Comparison of ENCODE assay signal across 19 cellular contexts in genomic region chr3:179933872-179934271, GRCh38.
"Had no signal": no experiment of that assay in that cellular context is flagged by ENCODE, and none has a peak within 500 bp of the region (broad histone marks: within the 10 kb centered on the region; RNA-seq: fewer than 3 reads in every experiment).

No MANE protein-coding gene starts in this region.

- H3K36me3 ChIP-seq: cardiac muscle cell, heart left ventricle, neutrophil, ovary, tibial nerve had no signal

- H3K9me3 Mint-ChIP-seq: activated CD4-positive, alpha-beta memory T cell treated with anti-CD3 and anti-CD28 coated beads, Interleukin-2, amount 10 ng/mL, durations not matched to agents 7 days and 5 days; activated CD4-positive, alpha-beta T cell treated with anti-CD3 and anti-CD28 coated beads, Interleukin-2, amount 10 ng/mL, durations not matched to agents 24 days and 14 days; natural killer cell treated with Interleukin-12 subunit alpha and Interleukin-12 subunit beta and Interleukin-15 and Interleukin-18, amount 100 ng/mL, for 72 hours had no signal

- ATAC-seq: activated CD8-positive, alpha-beta memory T cell treated with anti-CD3 and anti-CD28 coated beads, Interleukin-2, amount 10 ng/mL, durations not matched to agents 7 days and 5 days; body of pancreas; heart left ventricle; left cardiac atrium; natural killer cell treated with Interleukin-12 subunit alpha and Interleukin-12 subunit beta and Interleukin-15 and Interleukin-18, amount 100 ng/mL, for 72 hours; right cardiac atrium; stimulated activated naive CD8-positive, alpha-beta T cell treated with anti-CD3 and anti-CD28 coated beads, Interleukin-15, Interleukin-2, amounts not matched to agents 100 U/mL and 50 U/mL, for 24 hours had no signal

- H3K36me3 Mint-ChIP-seq: activated CD8-positive, alpha-beta memory T cell treated with anti-CD3 and anti-CD28 coated beads, Interleukin-2, amount 10 ng/mL, durations not matched to agents 7 days and 5 days; activated naive CD4-positive, alpha-beta T cell treated with anti-CD3 and anti-CD28 coated beads, Interleukin-2, amount 50 U/mL, for 24 hours; natural killer cell treated with Interleukin-12 subunit alpha and Interleukin-12 subunit beta and Interleukin-15 and Interleukin-18, amount 100 ng/mL, for 72 hours had no signal

- H3K9me3 ChIP-seq: body of pancreas, neutrophil, ovary, tibial nerve had no signal

- DNase-seq: activated CD4-positive, alpha-beta memory T cell treated with anti-CD3 and anti-CD28 coated beads, Interleukin-2, amount 10 ng/mL, durations not matched to agents 7 days and 5 days; activated CD4-positive, alpha-beta T cell treated with anti-CD3 and anti-CD28 coated beads, Interleukin-2, amount 10 ng/mL, durations not matched to agents 24 days and 14 days; activated CD8-positive, alpha-beta memory T cell treated with anti-CD3 and anti-CD28 coated beads, Interleukin-2, amount 10 ng/mL, durations not matched to agents 7 days and 5 days; activated gamma-delta T cell; activated T-cell treated with anti-CD3 and anti-CD28 coated beads for 4 hours; body of pancreas; effector CD4-positive, alpha-beta T cell; heart left ventricle; left cardiac atrium; midbrain; ovary; right cardiac atrium; stimulated activated CD4-positive, alpha-beta T cell treated with anti-CD3 and anti-CD28 coated beads, Interleukin-4, amount 100 ng/mL, for 4 hours; stimulated activated naive CD8-positive, alpha-beta T cell treated with anti-CD3 and anti-CD28 coated beads, Interleukin-15, Interleukin-2, amounts not matched to agents 100 U/mL and 50 U/mL, for 24 hours had no signal

- H3K4me3 ChIP-seq: body of pancreas, cardiac muscle cell, heart left ventricle, ovary, tibial nerve had no signal

- H3K4me1 ChIP-seq: body of pancreas, heart left ventricle had no signal

- H3K4me1 Mint-ChIP-seq: activated CD4-positive, alpha-beta T cell treated with anti-CD3 and anti-CD28 coated beads, Interleukin-2, amount 10 ng/mL, durations not matched to agents 24 days and 14 days; activated CD8-positive, alpha-beta memory T cell treated with anti-CD3 and anti-CD28 coated beads, Interleukin-2, amount 10 ng/mL, durations not matched to agents 7 days and 5 days; activated naive CD4-positive, alpha-beta T cell treated with anti-CD3 and anti-CD28 coated beads, Interleukin-2, amount 50 U/mL, for 24 hours had no signal

- H3K27ac ChIP-seq: body of pancreas, cardiac muscle cell, heart left ventricle, neutrophil, ovary had no signal

- H3K27me3 ChIP-seq: body of pancreas, cardiac muscle cell, heart left ventricle, neutrophil, ovary, tibial nerve had no signal

- H3K4me3 Mint-ChIP-seq: activated CD4-positive, alpha-beta memory T cell treated with anti-CD3 and anti-CD28 coated beads, Interleukin-2, amount 10 ng/mL, durations not matched to agents 7 days and 5 days; activated CD4-positive, alpha-beta T cell treated with anti-CD3 and anti-CD28 coated beads, Interleukin-2, amount 10 ng/mL, durations not matched to agents 24 days and 14 days; activated CD8-positive, alpha-beta memory T cell treated with anti-CD3 and anti-CD28 coated beads, Interleukin-2, amount 10 ng/mL, durations not matched to agents 7 days and 5 days; activated naive CD4-positive, alpha-beta T cell treated with anti-CD3 and anti-CD28 coated beads, Interleukin-2, amount 50 U/mL, for 24 hours; natural killer cell treated with Interleukin-12 subunit alpha and Interleukin-12 subunit beta and Interleukin-15 and Interleukin-18, amount 100 ng/mL, for 72 hours had no signal

- H3K27ac Mint-ChIP-seq: activated CD4-positive, alpha-beta memory T cell treated with anti-CD3 and anti-CD28 coated beads, Interleukin-2, amount 10 ng/mL, durations not matched to agents 7 days and 5 days; activated CD4-positive, alpha-beta T cell treated with anti-CD3 and anti-CD28 coated beads, Interleukin-2, amount 10 ng/mL, durations not matched to agents 24 days and 14 days; activated CD8-positive, alpha-beta memory T cell treated with anti-CD3 and anti-CD28 coated beads, Interleukin-2, amount 10 ng/mL, durations not matched to agents 7 days and 5 days; activated naive CD4-positive, alpha-beta T cell treated with anti-CD3 and anti-CD28 coated beads, Interleukin-2, amount 50 U/mL, for 24 hours; natural killer cell treated with Interleukin-12 subunit alpha and Interleukin-12 subunit beta and Interleukin-15 and Interleukin-18, amount 100 ng/mL, for 72 hours had no signal
